In the genomic region with DNA sequence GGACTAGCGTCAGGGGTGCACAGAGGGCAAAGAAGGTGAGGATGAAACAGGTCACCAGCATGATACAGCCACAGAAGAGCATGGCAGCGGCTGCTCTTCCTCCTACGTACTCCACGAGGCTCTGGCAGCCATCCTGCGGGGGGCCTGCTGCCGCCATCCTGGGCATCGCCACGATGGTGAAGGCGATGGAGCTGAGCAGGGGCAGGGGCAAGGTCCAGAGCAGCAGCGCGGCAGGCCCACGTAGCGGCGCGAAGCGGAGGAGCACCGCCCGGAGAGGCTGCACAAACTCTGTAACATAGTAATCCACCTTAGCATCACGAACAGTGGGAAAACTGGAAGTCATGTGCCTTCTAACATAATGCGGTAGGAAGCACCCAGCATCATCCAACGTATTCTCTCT, we compare ENCODE assay signal across 20 cellular contexts.
"Had no signal": no experiment of that assay in that cellular context is flagged by ENCODE, and none has a peak within 500 bp of the region (broad histone marks: within the 10 kb centered on the region; RNA-seq: fewer than 3 reads in every experiment).

No MANE protein-coding gene starts in this region.

- H3K4me2 ChIP-seq: SK-N-SH had no signal

- H3K9me3 ChIP-seq: MG63, SK-N-SH had no signal

- H3K9ac ChIP-seq: SK-N-SH had no signal

- H3K36me3 ChIP-seq: MG63 had no signal

- H3K4me3 ChIP-seq: MG63 had no signal

- FAIRE-seq: RCC 7860 had no signal

- H3K27me3 ChIP-seq: MG63 had no signal

- DNase-seq: IMR-90, Karpas-422, KG1, MG63, NCI-H1092, NCI-H1436, NCI-H187, NCI-H2029, NCI-H2081 treated with DMSO at 0.1 percent for 48 hours, NCI-H2171, NCI-H226, NCI-H446, NCI-H510A, NCI-H524 treated with DMSO at 0.1 percent for 48 hours, NCI-H69, NCI-H774, RPMI8226, SHP77, SK-N-SH had no signal
